Comparison of ENCODE assay signal across 35 cellular contexts in the genomic region with DNA sequence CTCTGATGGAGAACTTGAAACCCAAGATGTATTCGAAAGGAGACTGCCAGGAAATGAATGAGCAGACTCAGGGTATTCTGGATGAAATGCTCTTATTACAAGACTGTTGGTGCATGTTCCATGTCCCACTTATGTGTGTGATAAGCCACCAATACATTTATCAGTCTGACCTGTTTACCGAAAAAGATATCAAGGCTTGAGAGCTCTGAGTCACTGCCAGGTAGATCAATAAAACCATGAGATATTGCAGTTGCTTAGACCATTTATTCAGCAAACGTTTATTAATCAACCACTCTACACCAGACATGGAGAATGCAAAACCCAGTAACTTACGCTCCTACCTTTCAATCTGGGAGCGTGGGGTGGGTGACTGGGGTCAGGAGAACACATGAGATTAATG. TPM values are rescaled to one million over a fixed set of nuclear protein-coding genes. Genes with fewer than 3 reads are reported as not detected.
"Had no signal": no experiment of that assay in that cellular context is flagged by ENCODE, and none has a peak within 500 bp of the region (broad histone marks: within the 10 kb centered on the region; RNA-seq: fewer than 3 reads in every experiment).

No MANE protein-coding gene starts in this region.

- ATAC-seq: activated CD8-positive, alpha-beta T cell treated with anti-CD3 and anti-CD28 coated beads for 36 hours; activated naive CD4-positive, alpha-beta T cell treated with anti-CD3 and anti-CD28 coated beads, Interleukin-2, amount 50 U/mL, for 72 hours; activated T-cell treated with anti-CD3 and anti-CD28 coated beads, Interleukin-2, amount 50 U/mL, for 4 hours; activated T-cell treated with anti-CD3 and anti-CD28 coated beads, Interleukin-2, amount 50 U/mL, for 72 hours; activated T-helper 17 cell treated with anti-CD3 and anti-CD28 coated beads, Interleukin-2, amount 50 U/mL, for 72 hours; T-cell; T-helper 17 cell had no signal

- DNase-seq: activated B cell treated with CpG ODN at 0.5 μM for 24 hours; activated CD4-positive, alpha-beta memory T cell treated with anti-CD3 and anti-CD28 coated beads for 36 hours; activated CD4-positive, alpha-beta T cell treated with anti-CD3 and anti-CD28 coated beads for 4 hours; activated CD4-positive, alpha-beta T cell treated with anti-CD3 and anti-CD28 coated beads, Interleukin-2, amount 10 ng/mL, durations not matched to agents 24 days and 14 days; activated CD4-positive, alpha-beta T cell treated with anti-CD3 and anti-CD28 coated beads, Interleukin-2, amount 50 U/mL, for 1 hour; activated CD4-positive, alpha-beta T cell treated with anti-CD3 and anti-CD28 coated beads, Interleukin-2, amount 50 U/mL, for 4 hours; activated CD4-positive, CD25-positive, alpha-beta regulatory T cell treated with anti-CD3 and anti-CD28 coated beads, Interleukin-2, amount 50 U/mL, for 72 hours; activated CD8-positive, alpha-beta memory T cell treated with anti-CD3 and anti-CD28 coated beads, Interleukin-2, amount 50 U/mL, for 4 hours; activated CD8-positive, alpha-beta T cell treated with anti-CD3 and anti-CD28 coated beads for 36 hours; activated effector memory CD4-positive, alpha-beta T cell treated with anti-CD3 and anti-CD28 coated beads, Interleukin-2, amount 50 U/mL, for 16 hours; activated gamma-delta T cell treated with Interleukin-2 at 50 U/mL for 16 hours; activated naive CD4-positive, alpha-beta T cell; activated naive CD4-positive, alpha-beta T cell treated with anti-CD3 and anti-CD28 coated beads for 36 hours; activated naive CD4-positive, alpha-beta T cell treated with anti-CD3 and anti-CD28 coated beads, Interleukin-2, amount 50 U/mL, for 16 hours; activated naive CD8-positive, alpha-beta T cell treated with anti-CD3 and anti-CD28 coated beads for 36 hours; activated T-cell treated with anti-CD3 and anti-CD28 coated beads for 4 hours; activated T-cell treated with anti-CD3 and anti-CD28 coated beads, Interleukin-2, amount 50 U/mL, for 1 hour; activated T-cell treated with anti-CD3 and anti-CD28 coated beads, Interleukin-2, amount 50 U/mL, for 4 hours; activated T-cell treated with anti-CD3 and anti-CD28 coated beads, Interleukin-2, amount 50 U/mL, for 72 hours; adrenal gland; amniotic stem cell; aorta; caudate nucleus; cerebellar nuclear complex; T-cell; T-helper 17 cell had no signal

- H3K4me1 ChIP-seq: adrenal gland had no signal

- H3K27ac ChIP-seq: adrenal gland, cardiac muscle cell, VCaP had no signal

- H3K4me3 ChIP-seq: adrenal gland, cardiac muscle cell had no signal

- H3K27me3 ChIP-seq: cardiac muscle cell had no signal

- H3K9me3 ChIP-seq: adrenal gland had no signal

- H3K36me3 ChIP-seq: adrenal gland, cardiac muscle cell had no signal

- FAIRE-seq: astrocyte, bronchial epithelial cell, TTC549 had no signal

RNA-seq across cellular contexts. Expression of gene CEMIP, which starts 17.3 kb away (rescaled TPM):
- total RNA-seq: activated B cell treated with CpG ODN at 0.5 μM for 24 hours; activated CD4-positive, alpha-beta T cell treated with anti-CD3 and anti-CD28 coated beads, Interleukin-2, amount 10 ng/mL, durations not matched to agents 24 days and 14 days; activated CD8-positive, alpha-beta memory T cell treated with anti-CD3 and anti-CD28 coated beads for 36 hours; activated CD8-positive, alpha-beta T cell treated with anti-CD3 and anti-CD28 coated beads for 36 hours; activated naive CD4-positive, alpha-beta T cell treated with anti-CD3 and anti-CD28 coated beads for 36 hours; activated naive CD4-positive, alpha-beta T cell treated with anti-CD3 and anti-CD28 coated beads, Interleukin-2, amount 50 U/mL, for 72 hours; activated naive CD8-positive, alpha-beta T cell treated with anti-CD3 and anti-CD28 coated beads for 36 hours; T-helper 1 cell treated with Interleukin-12 subunit alpha and Interleukin-12 subunit beta and Interleukin-4 antibody, amounts not matched to agents 30 ng/mL and 1 ng/mL, for 36 hours had no signal
